Comparison of ENCODE assay signal across 17 cellular contexts in the genomic region with DNA sequence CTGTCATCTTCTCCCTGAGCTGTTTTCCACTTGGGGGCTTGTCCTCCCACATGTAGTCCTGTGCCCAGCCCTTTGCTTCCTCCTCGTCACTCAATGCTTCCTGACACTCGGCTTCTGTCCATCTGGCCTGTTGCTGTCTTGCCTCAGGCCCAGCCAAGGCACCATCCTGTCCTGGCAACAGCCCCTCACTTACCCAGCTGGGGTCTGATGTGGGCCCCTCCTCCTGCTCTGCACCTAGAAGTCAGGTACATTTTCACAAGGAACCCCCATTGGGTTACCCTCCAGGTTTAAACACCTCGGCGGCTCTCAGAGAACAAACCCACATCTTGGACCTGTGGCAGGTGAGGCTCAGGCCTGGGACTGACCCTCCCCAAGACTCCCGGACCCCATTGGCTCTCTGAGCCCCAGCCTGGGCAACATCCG.
DNase-seq lines count a peak whose midpoint lies in the region; ATAC-seq and TF ChIP-seq lines count a peak whose summit lies in the region.
"Had no signal": no experiment of that assay in that cellular context is flagged by ENCODE, and none has a peak within 500 bp of the region (broad histone marks: within the 10 kb centered on the region; RNA-seq: fewer than 3 reads in every experiment).

No MANE protein-coding gene starts in this region.

- no peak overlapping the region for H4K8ac ChIP-seq in trophoblast cell (ENCODE audit: low read depth, low read length)

- no peak overlapping the region for H3K4me2 ChIP-seq in trophoblast cell (ENCODE audit: low read length)
- H3K4me2 ChIP-seq: A549, BLaER1 had no signal

- H3K79me1 ChIP-seq in trophoblast cell (ENCODE audit: low read length) = no peaks in the 10 kb centered on the region

- H3K27ac Mint-ChIP-seq in activated CD8-positive, alpha-beta T cell treated with anti-CD3 and anti-CD28 coated beads, Interleukin-2, amount 10 ng/mL, durations not matched to agents 7 days and 5 days = no peak overlapping the region
- no peak overlapping the region for H3K27ac Mint-ChIP-seq in activated CD8-positive, alpha-beta T cell treated with anti-CD3 and anti-CD28 coated beads for 36 hours
- H3K27ac Mint-ChIP-seq in progenitor cell of endocrine pancreas = no peak overlapping the region
- H3K27ac Mint-ChIP-seq: CD14-positive monocyte; CD4-positive, alpha-beta memory T cell; H9 had no signal

- H3K4me1 Mint-ChIP-seq in activated CD8-positive, alpha-beta T cell treated with anti-CD3 and anti-CD28 coated beads, Interleukin-2, amount 10 ng/mL, durations not matched to agents 7 days and 5 days (ENCODE audit: low read depth) = no peaks in the 10 kb centered on the region
- H3K4me1 Mint-ChIP-seq in activated CD8-positive, alpha-beta T cell treated with anti-CD3 and anti-CD28 coated beads for 36 hours (ENCODE audit: low read depth) = no peaks in the 10 kb centered on the region
- H3K4me1 Mint-ChIP-seq in progenitor cell of endocrine pancreas (ENCODE audit: low read depth) = no peaks in the 10 kb centered on the region
- H3K4me1 Mint-ChIP-seq: CD14-positive monocyte; CD4-positive, alpha-beta memory T cell; H9 had no signal

- H3K9ac ChIP-seq in trophoblast cell (ENCODE audit: low read length) = no peak overlapping the region
- H3K9ac ChIP-seq: BLaER1 had no signal

- POLR2A ChIA-PET in activated CD8-positive, alpha-beta T cell treated with anti-CD3 and anti-CD28 coated beads, Interleukin-2, amount 10 ng/mL, durations not matched to agents 7 days and 5 days (lab: Charles Lee) = no interaction called here
- POLR2A ChIA-PET in activated CD8-positive, alpha-beta T cell treated with anti-CD3 and anti-CD28 coated beads for 36 hours (lab: Charles Lee) = no interaction called here

- TF ChIP-seq CTCF in activated CD8-positive, alpha-beta T cell treated with anti-CD3 and anti-CD28 coated beads for 36 hours (IDR thresholded peaks at IDR 0.05) = no peak
- TF ChIP-seq CTCF in esophagus muscularis mucosa (IDR thresholded peaks at IDR 0.05) (no peak), progenitor cell of endocrine pancreas (IDR thresholded peaks at IDR 0.05; ENCODE audit: unreplicated experiment) (no peak)

- no peak overlapping the region for H3K4ac ChIP-seq in trophoblast cell (ENCODE audit: low read depth, low read length)

- H4K12ac ChIP-seq in trophoblast cell (ENCODE audit: low read depth, low read length) = no peak overlapping the region

- no peaks in the 10 kb centered on the region for H3K4me1 ChIP-seq in esophagus muscularis mucosa
- no peaks in the 10 kb centered on the region for H3K4me1 ChIP-seq in trophoblast cell (ENCODE audit: control insufficient read depth in 1 of 2, insufficient read depth in 2 of 2, low read length in 2 of 2)
- H3K4me1 ChIP-seq: A549, BLaER1 had no signal

- no peak for TF ChIP-seq EP300 in esophagus muscularis mucosa (IDR thresholded peaks at IDR 0.05)

- no peak overlapping the region for H2AFZ ChIP-seq in trophoblast cell (ENCODE audit: insufficient read depth, low read length, poor library complexity)

- no peak overlapping the region for H2AK5ac ChIP-seq in trophoblast cell (ENCODE audit: low read length)

- no peak for ATAC-seq in activated CD8-positive, alpha-beta T cell treated with anti-CD3 and anti-CD28 coated beads, Interleukin-2, amount 10 ng/mL, durations not matched to agents 7 days and 5 days
- no peak for ATAC-seq in activated CD8-positive, alpha-beta T cell treated with anti-CD3 and anti-CD28 coated beads for 36 hours
- ATAC-seq in GM18867 (IDR thresholded peaks at IDR 0.05; ENCODE audit: unreplicated experiment) (no peak), GM21786 (IDR thresholded peaks at IDR 0.05; ENCODE audit: unreplicated experiment) (no peak)
- ATAC-seq: A549 had no signal

- CTCF ChIA-PET in activated CD8-positive, alpha-beta T cell treated with anti-CD3 and anti-CD28 coated beads, Interleukin-2, amount 10 ng/mL, durations not matched to agents 7 days and 5 days (lab: Charles Lee) = no interaction called here
- CTCF ChIA-PET in activated CD8-positive, alpha-beta T cell treated with anti-CD3 and anti-CD28 coated beads for 36 hours (lab: Charles Lee) = no interaction called here

- no peaks in the 10 kb centered on the region for H3K27me3 Mint-ChIP-seq in activated CD8-positive, alpha-beta T cell treated with anti-CD3 and anti-CD28 coated beads, Interleukin-2, amount 10 ng/mL, durations not matched to agents 7 days and 5 days (ENCODE audit: low read depth)
- H3K27me3 Mint-ChIP-seq in activated CD8-positive, alpha-beta T cell treated with anti-CD3 and anti-CD28 coated beads for 36 hours = no peaks in the 10 kb centered on the region
- no peaks in the 10 kb centered on the region for H3K27me3 Mint-ChIP-seq in progenitor cell of endocrine pancreas
- H3K27me3 Mint-ChIP-seq: CD4-positive, alpha-beta memory T cell had no signal

- H4K91ac ChIP-seq in trophoblast cell (ENCODE audit: low read depth, low read length) = no peak overlapping the region

- no peak for TF ChIP-seq POLR2A in esophagus muscularis mucosa (IDR thresholded peaks at IDR 0.05; ENCODE audit: low read depth)

- H3K79me2 ChIP-seq in trophoblast cell (ENCODE audit: control insufficient read depth, insufficient read depth, low read length, poor library complexity) = no peaks in the 10 kb centered on the region

- H3K27ac ChIP-seq in esophagus muscularis mucosa (replicated peaks in 1 of 4) (no peak overlapping the region), trophoblast cell (ENCODE audit: low read depth, low read length) (no peak overlapping the region)
- H3K27ac ChIP-seq: 22Rv1, A549, BLaER1 had no signal

- peak; percentile 10 for DNase-seq in activated CD8-positive, alpha-beta T cell treated with anti-CD3 and anti-CD28 coated beads, Interleukin-2, amount 10 ng/mL, durations not matched to agents 7 days and 5 days
- no peak for DNase-seq in activated CD8-positive, alpha-beta T cell treated with anti-CD3 and anti-CD28 coated beads for 36 hours
- DNase-seq in AG20443 (ENCODE audit: low spot score) (peak; percentile 5), esophagus muscularis mucosa (ENCODE audit: extremely low spot score) (peak; percentile 79), trophoblast cell (no peak), progenitor cell of endocrine pancreas (ENCODE audit: low spot score, unreplicated experiment) (no peak)
- DNase-seq: CD4-positive, alpha-beta memory T cell; DMS153; DMS79; GF-D8; H9 had no signal

- H3K4me3 ChIP-seq in esophagus muscularis mucosa = no peak overlapping the region
- H3K4me3 ChIP-seq in trophoblast cell (ENCODE audit: low read depth, low read length) = peak overlapping the region; percentile 56
- H3K4me3 ChIP-seq: A549, BLaER1 had no signal

- no peak overlapping the region for H3K4me3 Mint-ChIP-seq in activated CD8-positive, alpha-beta T cell treated with anti-CD3 and anti-CD28 coated beads, Interleukin-2, amount 10 ng/mL, durations not matched to agents 7 days and 5 days
- H3K4me3 Mint-ChIP-seq in activated CD8-positive, alpha-beta T cell treated with anti-CD3 and anti-CD28 coated beads for 36 hours = no peak overlapping the region
- no peak overlapping the region for H3K4me3 Mint-ChIP-seq in progenitor cell of endocrine pancreas (ENCODE audit: low read depth)
- H3K4me3 Mint-ChIP-seq: CD14-positive monocyte; CD4-positive, alpha-beta memory T cell; H9 had no signal

- H3K27me3 ChIP-seq in esophagus muscularis mucosa = peaks cover 0 to 27% (median 0%) of the 10 kb centered on the region in 4 donors
- H3K27me3 ChIP-seq in trophoblast cell (ENCODE audit: insufficient read depth, low read length) = no peaks in the 10 kb centered on the region
- H3K27me3 ChIP-seq: BLaER1 had no signal

- no peak overlapping the region for H2BK12ac ChIP-seq in trophoblast cell (ENCODE audit: low read length)

- H3K14ac ChIP-seq in trophoblast cell (ENCODE audit: low read length) = no peak overlapping the region

- H2BK5ac ChIP-seq in trophoblast cell (ENCODE audit: low read depth, low read length, poor library complexity) = no peak overlapping the region

- 60% methylated on average over 3 of the region's 6 CpGs for WGBS in esophagus muscularis mucosa
- no CpG with 5 or more reads among the region's 6 CpGs for whole genome bisulfite sequencing in trophoblast cell (ENCODE audit: extremely low coverage, insufficient coverage, insufficient read length)

- H3K36me3 Mint-ChIP-seq in activated CD8-positive, alpha-beta T cell treated with anti-CD3 and anti-CD28 coated beads, Interleukin-2, amount 10 ng/mL, durations not matched to agents 7 days and 5 days (ENCODE audit: low read depth) = no peaks in the 10 kb centered on the region
- no peaks in the 10 kb centered on the region for H3K36me3 Mint-ChIP-seq in activated CD8-positive, alpha-beta T cell treated with anti-CD3 and anti-CD28 coated beads for 36 hours (ENCODE audit: low read depth)
- no peaks in the 10 kb centered on the region for H3K36me3 Mint-ChIP-seq in progenitor cell of endocrine pancreas (ENCODE audit: insufficient read depth)
- H3K36me3 Mint-ChIP-seq: CD14-positive monocyte; CD4-positive, alpha-beta memory T cell had no signal

- H3K9me3 ChIP-seq in esophagus muscularis mucosa (peaks cover 0 to 13% (median 0%) of the 10 kb centered on the region in 4 donors), trophoblast cell (ENCODE audit: insufficient read depth, low read depth, low read length) (peaks cover 72% of the 10 kb centered on the region)
- H3K9me3 ChIP-seq: A549 had no signal

- H3K23ac ChIP-seq in trophoblast cell (ENCODE audit: low read length) = no peak overlapping the region

- no peak overlapping the region for H2BK120ac ChIP-seq in trophoblast cell (ENCODE audit: insufficient read depth, low read length, poor library complexity)

- no peaks in the 10 kb centered on the region for H3K9me3 Mint-ChIP-seq in activated CD8-positive, alpha-beta T cell treated with anti-CD3 and anti-CD28 coated beads, Interleukin-2, amount 10 ng/mL, durations not matched to agents 7 days and 5 days (ENCODE audit: insufficient read depth)
- H3K9me3 Mint-ChIP-seq in activated CD8-positive, alpha-beta T cell treated with anti-CD3 and anti-CD28 coated beads for 36 hours = no peaks in the 10 kb centered on the region
- H3K9me3 Mint-ChIP-seq in progenitor cell of endocrine pancreas (ENCODE audit: low read depth) = peaks cover 50% of the 10 kb centered on the region

- intact Hi-C loops in activated CD8-positive, alpha-beta T cell treated with anti-CD3 and anti-CD28 coated beads for 36 hours (cut with micrococcal nuclease) = no loop called here
- intact Hi-C loops in esophagus muscularis mucosa (cut with DNase I) = no loop called here

- H3K18ac ChIP-seq in trophoblast cell (ENCODE audit: low read length) = no peak overlapping the region

- H3K36me3 ChIP-seq in esophagus muscularis mucosa (no peaks in the 10 kb centered on the region), trophoblast cell (ENCODE audit: control insufficient read depth in 1 of 2, insufficient read depth in 2 of 2, low read length in 2 of 2) (no peaks in the 10 kb centered on the region)
- H3K36me3 ChIP-seq: BLaER1 had no signal

Comparison
In these comparisons a context has a peak if more than half of its experiments do, and no peak if none do; other contexts are left out.
1. DNase-seq: peak in activated CD8-positive, alpha-beta T cell treated with anti-CD3 and anti-CD28 coated beads, Interleukin-2, amount 10 ng/mL, durations not matched to agents 7 days and 5 days (single experiment), AG20443 (single experiment) and esophagus muscularis mucosa (single experiment); none in activated CD8-positive, alpha-beta T cell treated with anti-CD3 and anti-CD28 coated beads for 36 hours (single experiment), trophoblast cell (0 of 2) and progenitor cell of endocrine pancreas (single experiment).